14 cellular contexts compared by ENCODE assay signal in the genomic region with DNA sequence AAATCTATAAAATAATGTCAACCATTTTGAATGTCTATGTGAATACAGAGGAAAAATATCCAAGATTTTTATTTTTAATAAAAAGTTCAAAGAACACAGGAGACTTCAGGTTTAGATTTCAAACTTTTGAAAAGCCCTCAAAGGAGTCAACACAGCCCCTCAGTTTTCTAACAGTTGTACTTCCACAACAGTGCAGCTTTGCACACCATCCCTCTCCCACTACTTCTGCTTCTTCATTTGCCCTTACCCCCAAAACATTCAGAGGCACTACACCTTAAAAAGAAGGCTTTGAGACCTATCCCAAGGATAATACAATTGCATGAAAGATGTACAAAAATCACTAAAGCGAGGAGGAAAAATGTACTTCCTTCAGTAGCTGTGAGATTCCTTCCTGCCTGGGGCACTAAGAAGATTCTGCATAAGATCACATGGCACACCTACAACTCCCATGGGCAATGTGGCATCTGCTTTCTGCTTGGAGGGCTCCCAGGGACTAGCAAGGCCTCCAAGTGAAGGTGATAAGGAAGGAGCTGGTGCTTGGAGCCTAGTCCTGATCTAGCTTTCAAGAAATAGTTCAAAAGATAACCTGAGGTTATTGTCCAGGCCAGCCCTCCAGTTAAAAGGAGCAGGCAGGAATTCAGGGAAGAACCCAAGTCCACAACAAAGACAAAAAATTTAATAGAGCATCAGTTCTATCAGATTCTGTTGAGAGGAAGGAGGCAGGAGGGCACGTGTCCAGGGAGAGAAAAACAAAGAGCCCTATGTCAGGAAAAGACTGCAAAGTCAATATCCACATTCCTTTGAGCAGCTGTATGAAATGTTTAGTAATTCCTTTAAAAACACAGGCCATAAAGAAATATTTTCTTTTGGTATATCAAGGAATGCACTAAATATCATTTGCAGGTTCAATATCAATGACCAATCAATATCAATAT. TPM values are rescaled to one million over a fixed set of nuclear protein-coding genes. Genes with fewer than 3 reads are reported as not detected.
A peak's percentile ranks its signal among the peaks of the same experiment; 100 is the strongest.
DNase-seq lines count a peak whose midpoint lies in the region; ATAC-seq and TF ChIP-seq lines count a peak whose summit lies in the region.
"Had no signal": no experiment of that assay in that cellular context is flagged by ENCODE, and none has a peak within 500 bp of the region (broad histone marks: within the 10 kb centered on the region; RNA-seq: fewer than 3 reads in every experiment).

No MANE protein-coding gene starts in this region.

- H3K27ac ChIP-seq in foreskin keratinocyte: peak overlapping the region; percentile 14
- H3K27ac ChIP-seq: epithelial cell of prostate had no signal

- DNase-seq in Kasumi-1 (lab: John Stamatoyannopoulos, UW) (peak; percentile 13 to 44), foreskin keratinocyte (no peak), sciatic nerve (ENCODE audit: low spot score) (no peak), cortex of kidney (lab: John Stamatoyannopoulos, UW) (no peak), COR-L47 (lab: John Stamatoyannopoulos, UW) (no peak)
- DNase-seq: activated CD8-positive, alpha-beta memory T cell treated with anti-CD3 and anti-CD28 coated beads for 24 hours; H9; NCI-H1092; NCI-H748 treated with DMSO at 0.1 percent for 48 hours had no signal

- intact Hi-C loops in sciatic nerve (cut with DNase I): no loop called here

- H3K4me1 ChIP-seq in foreskin keratinocyte: peaks cover 17% of the 10 kb centered on the region

- no peak for TF ChIP-seq CTCF in foreskin keratinocyte (conservative IDR thresholded peaks at IDR 0.05)

- ATAC-seq in GM18868 (IDR thresholded peaks at IDR 0.05; ENCODE audit: unreplicated experiment) (peak; percentile 65), foreskin keratinocyte (peak; percentile 15), sciatic nerve (peak; percentile 44), HG02623 (IDR thresholded peaks at IDR 0.05; ENCODE audit: unreplicated experiment) (no peak)
- ATAC-seq: SK-N-SH treated with all-trans-retinoic acid at 6 μM for 48 hours had no signal

- H3K27me3 ChIP-seq in foreskin keratinocyte: no peaks in the 10 kb centered on the region

RNA-seq across cellular contexts. Expression of a gene that starts 19.1 kb away (rescaled TPM):
- total RNA-seq in foreskin keratinocyte (13.0 and 13.5 TPM in 2 replicates), sciatic nerve (26.0 TPM)
- 1.5 and 1.8 TPM in 2 replicates for polyA plus RNA-seq in foreskin keratinocyte

RNA-seq across cellular contexts. Expression of a gene that starts 56.2 kb away (rescaled TPM):
- total RNA-seq in foreskin keratinocyte (not detected in 2 replicates), sciatic nerve (0.62 TPM)
- not detected in 2 replicates for polyA plus RNA-seq in foreskin keratinocyte
- total RNA-seq: H9 had no signal
- polyA plus RNA-seq: neural cell had no signal

Comparison
In these comparisons a context has a peak if more than half of its experiments do, and no peak if none do; other contexts are left out.
1. DNase-seq: peak in Kasumi-1 (2 of 2); none in foreskin keratinocyte (0 of 2), sciatic nerve (single experiment), cortex of kidney (single experiment) and COR-L47 (single experiment).